Comparison of ENCODE assay signal across 9 cellular contexts in the genomic region with DNA sequence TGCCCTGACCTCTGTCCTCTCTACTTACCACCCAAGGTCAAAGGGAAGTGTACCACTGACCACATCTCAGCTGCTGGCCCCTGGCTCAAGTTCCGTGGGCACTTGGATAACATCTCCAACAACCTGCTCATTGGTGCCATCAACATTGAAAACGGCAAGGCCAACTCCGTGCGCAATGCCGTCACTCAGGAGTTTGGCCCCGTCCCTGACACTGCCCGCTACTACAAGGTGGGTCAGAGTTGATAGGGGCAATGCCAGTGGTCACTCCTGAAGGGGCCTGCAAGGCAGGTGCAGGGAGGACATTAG. TPM values are rescaled to one million over a fixed set of nuclear protein-coding genes. Genes with fewer than 3 reads are reported as not detected.
DNase-seq lines count a peak whose midpoint lies in the region; FAIRE-seq and TF ChIP-seq lines count a peak whose summit lies in the region.
"Had no signal": no experiment of that assay in that cellular context is flagged by ENCODE, and none has a peak within 500 bp of the region (broad histone marks: within the 10 kb centered on the region; RNA-seq: fewer than 3 reads in every experiment).

No MANE protein-coding gene starts in this region.

- H4K20me1 ChIP-seq in BLaER1, result peaks cover 74% of the 10 kb centered on the region
- H4K20me1 ChIP-seq in H1 (replicated peaks in 1 of 2; ENCODE audit: control insufficient read depth in 1 of 2, insufficient read depth in 2 of 2, low read length in 2 of 2), result peaks cover 11 to 24% of the 10 kb centered on the region in 2 experiments

- H2BK5ac ChIP-seq in H1 (ENCODE audit: low read depth, low read length), result 0 out of 2 replicates have a peak overlapping the region, but pooled peaks have one; percentile 21

- H3K27ac ChIP-seq in BLaER1 (peak overlapping the region; percentile 44), SK-N-MC (peak overlapping the region; percentile 60; the same call in 1 of the 2 replicates), H1 (ENCODE audit: low read depth, low read length) (no peak overlapping the region), ovary (peak overlapping the region; percentile 51 to 89)

- no peak overlapping the region for H2BK120ac ChIP-seq in H1 (replicated peaks; ENCODE audit: low read depth, low read length)

- no peak overlapping the region for H2BK20ac ChIP-seq in H1 (ENCODE audit: low read length)

- DNase-seq in SK-N-MC (ENCODE audit: low read depth, low spot score), result no peak
- no peak for DNase-seq in H1 (ENCODE audit: low read depth in 1 of 2, low spot score in 2 of 2)
- DNase-seq in ovary, result no peak
- DNase-seq in activated CD4-positive, CD25-positive, alpha-beta regulatory T cell (lab: John Stamatoyannopoulos, UW), result no peak
- no peak for DNase-seq in SIG-M5 (lab: John Stamatoyannopoulos, UW)
- DNase-seq in activated gamma-delta T cell (lab: John Stamatoyannopoulos, UW), result no peak
- no peak for DNase-seq in nucleus accumbens (lab: John Stamatoyannopoulos, UW)
- DNase-seq: NCI-H2081 treated with DMSO at 0.1 percent for 48 hours had no signal

- TF ChIP-seq POLR2A in H1 (IDR thresholded peaks at IDR 0.05; ENCODE audit: control extremely low read depth in 1 of 2, low read depth in 2 of 2, low read length in 2 of 2), result no peak
- no peak for TF ChIP-seq POLR2A in ovary (IDR thresholded peaks at IDR 0.05)

- H2BK15ac ChIP-seq in H1 (ENCODE audit: low read length), result no peak overlapping the region

- H3K4me1 ChIP-seq in BLaER1 (peaks cover 44% of the 10 kb centered on the region), H1 (replicated peaks in 1 of 4; ENCODE audit: control insufficient read depth in 3 of 4, insufficient read depth in 4 of 4, low read length in 3 of 4) (no peaks in the 10 kb centered on the region; a peak in 1 of 7 replicates), ovary (ENCODE audit: insufficient read depth) (peaks cover 25% of the 10 kb centered on the region)

- H3K27me3 ChIP-seq in BLaER1, result no peaks in the 10 kb centered on the region
- H3K27me3 ChIP-seq in H1 (replicated peaks in 1 of 4; ENCODE audit: control insufficient read depth in 3 of 4, extremely low read depth in 1 of 4, insufficient read depth in 3 of 4, low read length in 3 of 4), result no peaks in the 10 kb centered on the region
- no peaks in the 10 kb centered on the region for H3K27me3 ChIP-seq in ovary

- H3K9me3 ChIP-seq in BLaER1, result no peaks in the 10 kb centered on the region
- H3K9me3 ChIP-seq in SK-N-MC (ENCODE audit: low read depth, low read length), result no peaks in the 10 kb centered on the region
- H3K9me3 ChIP-seq in H1 (ENCODE audit: insufficient read depth in 2 of 2, low read depth in 1 of 2, low read length in 1 of 2), result no peaks in the 10 kb centered on the region
- no peaks in the 10 kb centered on the region for H3K9me3 ChIP-seq in ovary

- no peak for TF ChIP-seq EP300 in H1 (IDR thresholded peaks at IDR 0.05; ENCODE audit: borderline replicate concordance in 1 of 2, low read depth in 2 of 2, low read length in 2 of 2)
- TF ChIP-seq EP300 in ovary (IDR thresholded peaks at IDR 0.05), result no peak

- H3K36me3 ChIP-seq in BLaER1 (peaks cover 95% of the 10 kb centered on the region), SK-N-MC (ENCODE audit: insufficient read depth, low read length) (peaks cover 59% of the 10 kb centered on the region), H1 (ENCODE audit: control insufficient read depth in 2 of 4, insufficient read depth in 4 of 4, low read length in 3 of 4) (peaks cover 18 to 47% (median 29%) of the 10 kb centered on the region in 4 experiments), ovary (no peaks in the 10 kb centered on the region)

- no peaks in the 10 kb centered on the region; a peak in 1 of 4 replicates for H3K79me2 ChIP-seq in H1 (ENCODE audit: control insufficient read depth in 1 of 2, insufficient read depth in 2 of 2, low read length in 2 of 2)

- H4K5ac ChIP-seq in H1 (ENCODE audit: insufficient read length, low read depth, low read length), result no peak overlapping the region

- intact Hi-C loops in ovary (cut with DNase I), result no loop called here

- no peak overlapping the region for H3K18ac ChIP-seq in H1 (ENCODE audit: extremely low read depth, low read length)

- no peak overlapping the region for H2AK5ac ChIP-seq in H1 (ENCODE audit: low read depth, low read length)

- H2BK12ac ChIP-seq in H1 (ENCODE audit: low read depth, low read length), result no peak overlapping the region

- FAIRE-seq in H1 (lab: Jason Lieb, UNC), result no peak

- H3K9ac ChIP-seq in BLaER1, result no peak overlapping the region
- no peak overlapping the region for H3K9ac ChIP-seq in SK-N-MC (ENCODE audit: insufficient read length)
- H3K9ac ChIP-seq in H1 (replicated peaks in 1 of 4; ENCODE audit: extremely low read depth in 1 of 4, low read depth in 3 of 4, low read length in 3 of 4), result no peak overlapping the region

- no peaks in the 10 kb centered on the region for H3K79me1 ChIP-seq in H1 (ENCODE audit: low read depth, low read length)

- H3K4ac ChIP-seq in H1 (replicated peaks; ENCODE audit: insufficient read length, low read depth, low read length), result no peak overlapping the region

- no peak overlapping the region; the same call in 1 of the 2 replicates for H4K8ac ChIP-seq in H1 (ENCODE audit: extremely low read depth, insufficient read depth, low read length)

- no peak overlapping the region for H2AFZ ChIP-seq in H1 (ENCODE audit: low read length)

- TF ChIP-seq RAD21 in H1 (IDR thresholded peaks at IDR 0.05 in 1 of 2, conservative IDR thresholded peaks at IDR 0.05 in 1 of 2; ENCODE audit: low read depth in 2 of 2, low read length in 2 of 2), result no peak

- no peak for TF ChIP-seq CTCF in H1 (IDR thresholded peaks at IDR 0.05; ENCODE audit: control extremely low read depth in 1 of 3, insufficient read depth in 1 of 3, low read depth in 1 of 3, low read length in 3 of 3)
- TF ChIP-seq CTCF in ovary (IDR thresholded peaks at IDR 0.05), result no peak

- H3K23me2 ChIP-seq in H1 (ENCODE audit: low read depth, low read length), result no peaks in the 10 kb centered on the region

- CTCF ChIA-PET in H1 (lab: Charles Lee; ENCODE audit: partially characterized antibody), result interaction anchor here (1.0 to 4.8 kb wide), 29 partner anchors 9 to 160 kb away, joined by 3 to 52 read pairs (median 7); a partner anchor contains a TSS

- no peak overlapping the region for H3K14ac ChIP-seq in H1 (ENCODE audit: insufficient read length)

- POLR2A ChIA-PET in H1 (lab: Charles Lee; ENCODE audit: partially characterized antibody), result interaction anchor here (0.6 to 4.0 kb wide), 11 partner anchors 8 to 123 kb away, joined by 3 to 16 read pairs (median 5); a partner anchor contains a TSS

- WGBS in H1 (ENCODE audit: extremely low coverage in 1 of 2, insufficient coverage in 1 of 2, insufficient read length in 1 of 2, insufficient replicate concordance in 2 of 2, low coverage in 1 of 2, low lambda C conversion rate in 2 of 2, missing lambda C conversion rate in 1 of 2), 2 experiments, result 96% methylated on average over 7 of the region's 7 CpGs; no CpG with 5 or more reads in 1 of the 2 experiments
- 79 to 81% (median 80%) methylated on average over 7 of the region's 7 CpGs for WGBS in ovary, 3 donors

- no peak overlapping the region for H3K4me3 ChIP-seq in BLaER1
- H3K4me3 ChIP-seq in SK-N-MC, result no peak overlapping the region
- no peak overlapping the region for H3K4me3 ChIP-seq in H1 (ENCODE audit: extremely low read depth in 1 of 4, insufficient read depth in 2 of 4, low read depth in 3 of 4, low read length in 4 of 4)
- H3K4me3 ChIP-seq in ovary, result no peak overlapping the region

- no peak overlapping the region for H3K23ac ChIP-seq in H1 (ENCODE audit: insufficient read length)

- H3K4me2 ChIP-seq in BLaER1 (no peak overlapping the region), H1 (ENCODE audit: insufficient read depth in 1 of 2, low read depth in 2 of 2, low read length in 2 of 2) (no peak overlapping the region)

- H3K56ac ChIP-seq in H1 (replicated peaks; ENCODE audit: insufficient read length, low read depth, low read length), result no peak overlapping the region

- no peak overlapping the region for H4K91ac ChIP-seq in H1 (replicated peaks; ENCODE audit: insufficient read length, low read length)

RNA-seq across cellular contexts. Expression of a gene that starts 18.1 kb away (rescaled TPM):
- total RNA-seq in H1 (2021; fragmentation: NEBNext Ultra II Directional; extraction: Animal tissue kit (Norgen Biotek cat#: 25700)), result 34.5 and 39.2 TPM in 2 replicates
- polyA plus RNA-seq in H1 (2011; rRNA removed), result 29.7 and 34.0 TPM in 2 replicates
- polyA plus RNA-seq in H1 (2011; cell fraction: cytosol; rRNA removed), result 31.1 TPM
- 26.9 TPM for polyA plus RNA-seq in H1 (2011; cell fraction: nucleus; rRNA removed)
- polyA plus RNA-seq in H1 (2012, experiment 1 of 2), result 25.7 to 32.5 TPM (median 29.8 TPM) in 4 replicates
- polyA plus RNA-seq in H1 (2012, experiment 2 of 2), result 20.3 TPM
- polyA plus RNA-seq in H1 (2013, experiment 1 of 2), result 15.7 TPM
- polyA plus RNA-seq in H1 (2013, experiment 2 of 2), result 16.1 TPM
- polyA minus RNA-seq in H1 (2011; rRNA and poly(A)+ RNA removed), result 36.6 and 42.9 TPM in 2 replicates
- polyA minus RNA-seq in H1 (2011; cell fraction: cytosol; rRNA and poly(A)+ RNA removed), result 14.5 TPM
- 24.5 TPM for polyA minus RNA-seq in H1 (2011; cell fraction: nucleus; rRNA and poly(A)+ RNA removed)
- 10 to 100 TPM; 17.2 to 84.6 (median 52.9) TPM for total RNA-seq in ovary
- polyA plus RNA-seq in ovary, result 10 to 100 TPM; 15.7 to 34.1 TPM

RNA-seq across cellular contexts. Expression of a gene that starts 34.6 kb away (rescaled TPM):
- 2.3 and 2.6 TPM in 2 replicates for total RNA-seq in H1 (2021; fragmentation: NEBNext Ultra II Directional; extraction: Animal tissue kit (Norgen Biotek cat#: 25700))
- polyA plus RNA-seq in H1 (2011; rRNA removed), result 2.0 and 3.2 TPM in 2 replicates
- polyA plus RNA-seq in H1 (2011; cell fraction: cytosol; rRNA removed), result 2.0 TPM
- polyA plus RNA-seq in H1 (2011; cell fraction: nucleus; rRNA removed), result 7.0 TPM
- 0.91 to 2.2 TPM (median 2.0 TPM) in 4 replicates for polyA plus RNA-seq in H1 (2012, experiment 1 of 2)
- 1.6 TPM for polyA plus RNA-seq in H1 (2012, experiment 2 of 2)
- polyA plus RNA-seq in H1 (2013, experiment 1 of 2), result 2.2 TPM
- polyA plus RNA-seq in H1 (2013, experiment 2 of 2), result 1.9 TPM
- 0.56 and 0.88 TPM in 2 replicates for polyA minus RNA-seq in H1 (2011; rRNA and poly(A)+ RNA removed)
- polyA minus RNA-seq in H1 (2011; cell fraction: cytosol; rRNA and poly(A)+ RNA removed), result 0.66 TPM
- polyA minus RNA-seq in H1 (2011; cell fraction: nucleus; rRNA and poly(A)+ RNA removed), result 1.4 TPM
- 100 to 1,000 TPM in 4 of 7 donors, 10 to 100 TPM in 3; 56.9 to 209 (median 101) TPM for total RNA-seq in ovary
- 100 to 1,000 TPM in 1 of 2 donors, 1 to 10 TPM in 1; 2.5 to 151 TPM for polyA plus RNA-seq in ovary

RNA-seq across cellular contexts. Expression of a gene that starts 57.3 kb away (rescaled TPM):
- total RNA-seq in H1 (2021; fragmentation: NEBNext Ultra II Directional; extraction: Animal tissue kit (Norgen Biotek cat#: 25700)), result 72.4 and 75.4 TPM in 2 replicates
- polyA plus RNA-seq in H1 (2011; rRNA removed) (52.8 and 74.1 TPM in 2 replicates), ovary (10 to 100 TPM; 32.3 to 99.1 TPM)
- 36.2 TPM for polyA plus RNA-seq in H1 (2011; cell fraction: cytosol; rRNA removed)
- polyA plus RNA-seq in H1 (2011; cell fraction: nucleus; rRNA removed), result 102 TPM
- 54.7 to 79.7 TPM (median 75.7 TPM) in 4 replicates for polyA plus RNA-seq in H1 (2012, experiment 1 of 2)
- 75.0 TPM for polyA plus RNA-seq in H1 (2012, experiment 2 of 2)
- 62.2 TPM for polyA plus RNA-seq in H1 (2013, experiment 1 of 2)
- 53.8 TPM for polyA plus RNA-seq in H1 (2013, experiment 2 of 2)
- 33.8 and 43.9 TPM in 2 replicates for polyA minus RNA-seq in H1 (2011; rRNA and poly(A)+ RNA removed)
- polyA minus RNA-seq in H1 (2011; cell fraction: cytosol; rRNA and poly(A)+ RNA removed), result 27.0 TPM
- 42.1 TPM for polyA minus RNA-seq in H1 (2011; cell fraction: nucleus; rRNA and poly(A)+ RNA removed)
- total RNA-seq in ovary, result 10 to 100 TPM; 20.6 to 58.3 (median 50.7) TPM

RNA-seq across cellular contexts. Expression of a gene that starts 57.7 kb away (rescaled TPM):
- total RNA-seq in H1 (2021; fragmentation: NEBNext Ultra II Directional; extraction: Animal tissue kit (Norgen Biotek cat#: 25700)), result 109 and 135 TPM in 2 replicates
- polyA plus RNA-seq in H1 (2011; rRNA removed), result 96.7 and 119 TPM in 2 replicates
- 134 TPM for polyA plus RNA-seq in H1 (2011; cell fraction: cytosol; rRNA removed)
- polyA plus RNA-seq in H1 (2011; cell fraction: nucleus; rRNA removed), result 46.8 TPM
- 104 to 127 TPM (median 122 TPM) in 4 replicates for polyA plus RNA-seq in H1 (2012, experiment 1 of 2)
- 152 TPM for polyA plus RNA-seq in H1 (2012, experiment 2 of 2)
- polyA plus RNA-seq in H1 (2013, experiment 1 of 2), result 72.0 TPM
- 66.9 TPM for polyA plus RNA-seq in H1 (2013, experiment 2 of 2)
- polyA minus RNA-seq in H1 (2011; rRNA and poly(A)+ RNA removed), result 48.6 and 53.7 TPM in 2 replicates
- 24.6 TPM for polyA minus RNA-seq in H1 (2011; cell fraction: cytosol; rRNA and poly(A)+ RNA removed)
- polyA minus RNA-seq in H1 (2011; cell fraction: nucleus; rRNA and poly(A)+ RNA removed), result 29.1 TPM
- 10 to 100 TPM; 27.3 to 44.2 (median 32.0) TPM for total RNA-seq in ovary
- 10 to 100 TPM; 36.8 to 55.3 TPM for polyA plus RNA-seq in ovary

Comparison
In these comparisons a context has a peak if more than half of its experiments do, and no peak if none do; other contexts are left out.
1. RNA of a gene that starts 34.6 kb away (total RNA-seq): 56.9 to 209 TPM in ovary; 2.3 to 2.6 TPM in H1; every median in the first group is over 10 times any median in the second.